22 cellular contexts compared by ENCODE assay signal in genomic region chr13:36096411-36097184, GRCh38. TPM values are rescaled to one million over a fixed set of nuclear protein-coding genes. Genes with fewer than 3 reads are reported as not detected.
DNase-seq lines count a peak whose midpoint lies in the region; ATAC-seq and TF ChIP-seq lines count a peak whose summit lies in the region.
"Had no signal": no experiment of that assay in that cellular context is flagged by ENCODE, and none has a peak within 500 bp of the region (broad histone marks: within the 10 kb centered on the region; RNA-seq: fewer than 3 reads in every experiment).

No MANE protein-coding gene starts in this region.

- no peak for TF ChIP-seq CTCF in fibroblast of lung (conservative IDR thresholded peaks at IDR 0.05 in 1 of 2, IDR thresholded peaks at IDR 0.05 in 1 of 2; ENCODE audit: low read depth in 1 of 2, low read length in 2 of 2)
- no peak for TF ChIP-seq CTCF in mesothelial cell of epicardium (IDR thresholded peaks at IDR 0.05; ENCODE audit: unreplicated experiment)

- peaks cover 46% of the 10 kb centered on the region for H3K4me1 Mint-ChIP-seq in mesothelial cell of epicardium
- H3K4me1 Mint-ChIP-seq: activated naive CD4-positive, alpha-beta T cell treated with anti-CD3 and anti-CD28 coated beads, Interleukin-2, amount 10 ng/mL, durations not matched to agents 7 days and 5 days; T-cell had no signal

- no peaks in the 10 kb centered on the region for H3K27me3 Mint-ChIP-seq in mesothelial cell of epicardium (ENCODE audit: low read depth)
- H3K27me3 Mint-ChIP-seq: activated naive CD4-positive, alpha-beta T cell treated with anti-CD3 and anti-CD28 coated beads, Interleukin-2, amount 10 ng/mL, durations not matched to agents 7 days and 5 days had no signal

- no peaks in the 10 kb centered on the region for H3K79me2 ChIP-seq in fibroblast of lung (ENCODE audit: control insufficient read depth, insufficient read depth, low read length)

- no peaks in the 10 kb centered on the region for H3K4me1 ChIP-seq in fibroblast of lung (ENCODE audit: control insufficient read depth, extremely low read depth, insufficient read depth, low read length)
- H3K4me1 ChIP-seq: pancreas, spleen, thyroid gland had no signal

- no peak overlapping the region for H3K9ac ChIP-seq in fibroblast of lung (ENCODE audit: insufficient read depth, low read length)
- H3K9ac ChIP-seq: KMS-11 had no signal

- H3K4me3 Mint-ChIP-seq in mesothelial cell of epicardium, result no peak overlapping the region
- H3K4me3 Mint-ChIP-seq: activated naive CD4-positive, alpha-beta T cell treated with anti-CD3 and anti-CD28 coated beads, Interleukin-2, amount 10 ng/mL, durations not matched to agents 7 days and 5 days; GM23338; T-cell had no signal

- peaks cover 3% of the 10 kb centered on the region for H3K36me3 Mint-ChIP-seq in mesothelial cell of epicardium
- H3K36me3 Mint-ChIP-seq: activated naive CD4-positive, alpha-beta T cell treated with anti-CD3 and anti-CD28 coated beads, Interleukin-2, amount 10 ng/mL, durations not matched to agents 7 days and 5 days; T-cell had no signal

- H3K4me2 ChIP-seq in fibroblast of lung (ENCODE audit: extremely low read depth, insufficient read depth, low read length), result no peak overlapping the region
- H3K4me2 ChIP-seq: GM23338, KMS-11 had no signal

- no peaks in the 10 kb centered on the region for H3K36me3 ChIP-seq in fibroblast of lung (ENCODE audit: control insufficient read depth, insufficient read depth, low read length)
- H3K36me3 ChIP-seq: BE2C, pancreas, spleen, thyroid gland had no signal

- H2AFZ ChIP-seq in fibroblast of lung (ENCODE audit: low read length), result no peak overlapping the region
- H2AFZ ChIP-seq: GM23338 had no signal

- H3K4me3 ChIP-seq in fibroblast of lung (replicated peaks in 1 of 4; ENCODE audit: control extremely low read depth in 1 of 4, insufficient read depth in 1 of 4, low read depth in 3 of 4, low read length in 4 of 4), result no peak overlapping the region
- H3K4me3 ChIP-seq: GM23338, pancreas, spleen, thyroid gland had no signal

- ATAC-seq in GM18870 (IDR thresholded peaks at IDR 0.05; ENCODE audit: unreplicated experiment) (peak; percentile 68), HG03097 (IDR thresholded peaks at IDR 0.05; ENCODE audit: low FRiP score, unreplicated experiment) (no peak), left lobe of liver (no peak)
- ATAC-seq: GM23338, T-cell had no signal

- H3K27me3 ChIP-seq in fibroblast of lung (ENCODE audit: control insufficient read depth, insufficient read depth, low read length), result no peaks in the 10 kb centered on the region
- H3K27me3 ChIP-seq: BE2C, pancreas, spleen, thyroid gland had no signal

- H4K20me1 ChIP-seq in fibroblast of lung (ENCODE audit: control insufficient read depth, extremely low read depth, insufficient read depth, low read length), result no peaks in the 10 kb centered on the region

- peak; percentile 26 for DNase-seq in NCI-H2227 (lab: John Stamatoyannopoulos, UW; ENCODE audit: unreplicated experiment)
- peak; percentile 2 to 58 for DNase-seq in fibroblast of lung (ENCODE audit: low read depth in 2 of 2)
- no peak for DNase-seq in mesothelial cell of epicardium (ENCODE audit: low spot score in 2 of 2, unreplicated experiment in 2 of 2)
- DNase-seq in NCI-H2081 (lab: John Stamatoyannopoulos, UW), result no peak
- DNase-seq in left lobe of liver (ENCODE audit: low spot score), result no peak
- DNase-seq in NCI-H1417 treated with DMSO at 0.1 percent for 48 hours (lab: John Stamatoyannopoulos, UW), result no peak
- DNase-seq: activated CD4-positive, alpha-beta T cell treated with anti-CD3 and anti-CD28 coated beads, Interleukin-2, amount 50 U/mL, for 4 hours; activated naive CD4-positive, alpha-beta T cell treated with anti-CD3 and anti-CD28 coated beads, Interleukin-2, amount 10 ng/mL, durations not matched to agents 7 days and 5 days; activated T-cell treated with anti-CD3 and anti-CD28 coated beads for 4 hours; BE2C; dermis blood vessel endothelial cell; NCI-H1417; pancreas; spleen; T-cell; thyroid gland had no signal

- peaks cover 4% of the 10 kb centered on the region for H3K9me3 Mint-ChIP-seq in mesothelial cell of epicardium
- H3K9me3 Mint-ChIP-seq: GM23338 had no signal

- H3K27ac Mint-ChIP-seq in mesothelial cell of epicardium, result peak overlapping the region; percentile 72
- H3K27ac Mint-ChIP-seq: activated naive CD4-positive, alpha-beta T cell treated with anti-CD3 and anti-CD28 coated beads, Interleukin-2, amount 10 ng/mL, durations not matched to agents 7 days and 5 days; GM23338; T-cell had no signal

- no peaks in the 10 kb centered on the region for H3K9me3 ChIP-seq in fibroblast of lung (ENCODE audit: control insufficient read depth, insufficient read depth, low read depth, low read length)
- H3K9me3 ChIP-seq: BE2C, pancreas, thyroid gland had no signal

- no peak overlapping the region for H3K27ac ChIP-seq in fibroblast of lung (ENCODE audit: insufficient read depth, low read length)
- H3K27ac ChIP-seq: epithelial cell of prostate, KMS-11, pancreas, RWPE1, spleen, thyroid gland had no signal

RNA-seq across cellular contexts. Expression of gene DCLK1, which starts 34.6 kb away (rescaled TPM):
- total RNA-seq in fibroblast of lung (6.3 and 14.4 TPM in 2 replicates), mesothelial cell of epicardium (21.7 to 23.1 TPM (median 22.6 TPM) in 3 replicates), left lobe of liver (not detected)
- 0.56 and 2.9 TPM in 2 replicates for polyA plus RNA-seq in fibroblast of lung
- 0.38 and 2.4 TPM in 2 replicates for polyA plus RNA-seq in fibroblast of lung (2012)
- 0.94 and 5.1 TPM in 2 replicates for polyA minus RNA-seq in fibroblast of lung (ENCODE audit: low replicate concordance)

Comparison
In these comparisons a context has a peak if more than half of its experiments do, and no peak if none do; other contexts are left out.
1. DNase-seq: peak in NCI-H2227 (single experiment) and fibroblast of lung (2 of 2); none in mesothelial cell of epicardium (0 of 2), NCI-H2081 (0 of 2), left lobe of liver (single experiment) and NCI-H1417 treated with DMSO at 0.1 percent for 48 hours (single experiment).